ENCODE assay signal across 8 cellular contexts in genomic region chr4:930827-931193, GRCh38. TPM values are rescaled to one million over a fixed set of nuclear protein-coding genes. Genes with fewer than 3 reads are reported as not detected.
A peak's percentile ranks its signal among the peaks of the same experiment; 100 is the strongest.
DNase-seq lines count a peak whose midpoint lies in the region; ATAC-seq and TF ChIP-seq lines count a peak whose summit lies in the region.

No MANE protein-coding gene starts in this region.

- POLR2A ChIA-PET in PC-3 (lab: Charles Lee; ENCODE audit: unreplicated experiment), result interaction anchor here (0.6 to 0.8 kb wide), 2 partner anchors 156 to 257 kb away, joined by 4 to 5 read pairs; no protein-coding TSS in a partner anchor

- TF ChIP-seq CTCF in DOHH2 (IDR thresholded peaks at IDR 0.05; ENCODE audit: low read depth, low read length, poor library complexity, severe bottlenecking), result no peak
- TF ChIP-seq CTCF in PC-3 (conservative IDR thresholded peaks at IDR 0.05; ENCODE audit: low read depth, low read length), result no peak
- no peak for TF ChIP-seq CTCF in epithelial cell of proximal tubule (conservative IDR thresholded peaks at IDR 0.05; ENCODE audit: low read depth, low read length)
- TF ChIP-seq CTCF in parathyroid adenoma (IDR thresholded peaks at IDR 0.05), result no peak

- H2AFZ ChIP-seq in PC-3 (ENCODE audit: low read length) (no peak overlapping the region), parathyroid adenoma (no peak overlapping the region)

- H3K9me3 ChIP-seq in DOHH2 (ENCODE audit: control insufficient read depth, insufficient read depth, low read length) (no peaks in the 10 kb centered on the region), PC-3 (ENCODE audit: low read length) (no peaks in the 10 kb centered on the region), parathyroid adenoma (ENCODE audit: control insufficient read depth, low read length) (no peaks in the 10 kb centered on the region)

- no peaks in the 10 kb centered on the region for H3K9me2 ChIP-seq in DOHH2 (replicated peaks; ENCODE audit: control insufficient read depth, low read length)
- H3K9me2 ChIP-seq in PC-3 (replicated peaks; ENCODE audit: low read length), result no peaks in the 10 kb centered on the region

- no peak overlapping the region for H3K27ac ChIP-seq in DOHH2 (ENCODE audit: low read depth, low read length)
- H3K27ac ChIP-seq in PC-3 (ENCODE audit: low read length), result peak overlapping the region; percentile 57
- H3K27ac ChIP-seq in parathyroid adenoma, result peak overlapping the region; percentile 76

- H3K4me2 ChIP-seq in DOHH2 (ENCODE audit: low read length), result peak overlapping the region; percentile 99
- H3K4me2 ChIP-seq in PC-3 (ENCODE audit: low read length), result peak overlapping the region; percentile 99
- H3K4me2 ChIP-seq in parathyroid adenoma (ENCODE audit: low read length), result peak overlapping the region; percentile 71

- peaks cover 21% of the 10 kb centered on the region for H3F3A ChIP-seq in DOHH2 (ENCODE audit: control insufficient read depth, insufficient read depth)
- H3F3A ChIP-seq in PC-3 (ENCODE audit: low read length, unreplicated experiment), result no peaks in the 10 kb centered on the region

- BruUV-seq in PC-3 (replicated peaks; lab: Mats Ljungman, UMichigan), result no TSS peak

- H3K9ac ChIP-seq in PC-3 (ENCODE audit: low read length), result peak overlapping the region; percentile 97
- H3K9ac ChIP-seq in parathyroid adenoma, result no peak overlapping the region

- peak; percentile 10 for ATAC-seq in PC-3
- ATAC-seq in GM18517 (IDR thresholded peaks at IDR 0.05; ENCODE audit: unreplicated experiment), result no peak

- H3K79me2 ChIP-seq in DOHH2 (ENCODE audit: control insufficient read depth, low read length) (peaks cover 58% of the 10 kb centered on the region), PC-3 (ENCODE audit: low read length) (peaks cover 63% of the 10 kb centered on the region), parathyroid adenoma (peaks cover 12% of the 10 kb centered on the region)

- H3K4me1 ChIP-seq in DOHH2 (ENCODE audit: control insufficient read depth, low read length) (peaks cover 45% of the 10 kb centered on the region), PC-3 (ENCODE audit: insufficient read depth, low read length) (peaks cover 17% of the 10 kb centered on the region), parathyroid adenoma (peaks cover 3% of the 10 kb centered on the region)

- H4K20me1 ChIP-seq in DOHH2 (ENCODE audit: control insufficient read depth, insufficient read depth, low read depth, low read length) (peaks cover 20% of the 10 kb centered on the region), PC-3 (ENCODE audit: low read length) (peaks cover 22% of the 10 kb centered on the region)

- DNase-seq in PC-3 (peak; percentile 43), epithelial cell of proximal tubule (ENCODE audit: low read depth) (no peak), GM19240 (ENCODE audit: insufficient read length, low spot score) (no peak), epidermal melanocyte (ENCODE audit: insufficient read length, low spot score) (no peak)
- no peak for DNase-seq in stimulated activated CD4-positive, alpha-beta T cell treated with anti-CD3 and anti-CD28 coated beads, Interleukin-4, amount 100 ng/mL, for 24 hours

- H3K27me3 ChIP-seq in DOHH2 (ENCODE audit: control insufficient read depth, low read length) (peaks cover 17% of the 10 kb centered on the region), PC-3 (ENCODE audit: low read length) (no peaks in the 10 kb centered on the region), parathyroid adenoma (ENCODE audit: control insufficient read depth, insufficient read depth, low read length) (no peaks in the 10 kb centered on the region)

- H3K4me3 ChIP-seq in DOHH2 (ENCODE audit: low read length), result peak overlapping the region; percentile 98
- H3K4me3 ChIP-seq in PC-3 (ENCODE audit: low read length), result peak overlapping the region; percentile 83
- peak overlapping the region; percentile 88 for H3K4me3 ChIP-seq in epithelial cell of proximal tubule (ENCODE audit: low read depth, low read length)
- H3K4me3 ChIP-seq in parathyroid adenoma (ENCODE audit: low read depth, low read length), result peak overlapping the region; percentile 86

- CTCF ChIA-PET in PC-3 (lab: Charles Lee), result no interaction called here

- H3K36me3 ChIP-seq in DOHH2 (ENCODE audit: control insufficient read depth, low read length), result peaks cover 4% of the 10 kb centered on the region
- H3K36me3 ChIP-seq in PC-3 (ENCODE audit: low read depth, low read length), result no peaks in the 10 kb centered on the region
- H3K36me3 ChIP-seq in parathyroid adenoma (ENCODE audit: control insufficient read depth, insufficient read depth, low read length), result no peaks in the 10 kb centered on the region

- intact Hi-C loops in PC-3 (cut with micrococcal nuclease), result no loop called here

RNA-seq across cellular contexts. Expression of gene GAK, which starts 1.3 kb away (rescaled TPM):
- 117 and 175 TPM in 2 replicates for total RNA-seq in PC-3 (2014; rRNA removed)
- 105 and 123 TPM in 2 replicates for total RNA-seq in epithelial cell of proximal tubule

RNA-seq across cellular contexts. Expression of gene TMEM175, which starts 1.4 kb away (rescaled TPM):
- total RNA-seq in PC-3 (2014; rRNA removed), result 18.5 and 25.1 TPM in 2 replicates
- 10.2 and 11.4 TPM in 2 replicates for total RNA-seq in epithelial cell of proximal tubule

RNA-seq across cellular contexts. Expression of gene DGKQ, which starts 42.6 kb away (rescaled TPM):
- total RNA-seq in PC-3 (2014; rRNA removed) (14.2 and 23.5 TPM in 2 replicates), epithelial cell of proximal tubule (11.1 and 16.9 TPM in 2 replicates)

RNA-seq across cellular contexts. Expression of gene IDUA, which starts 56.0 kb away (rescaled TPM):
- total RNA-seq in PC-3 (2014; rRNA removed), result 10.1 and 10.3 TPM in 2 replicates
- 0.87 and 5.8 TPM in 2 replicates for total RNA-seq in epithelial cell of proximal tubule
